8 cellular contexts compared by ENCODE assay signal in genomic region chr6:117791012-117791411, GRCh38.
"Had no signal": no experiment of that assay in that cellular context is flagged by ENCODE, and none has a peak within 500 bp of the region (broad histone marks: within the 10 kb centered on the region; RNA-seq: fewer than 3 reads in every experiment).

No MANE protein-coding gene starts in this region.

- H3K9ac ChIP-seq: KMS-11 had no signal

- H3K27ac ChIP-seq: HL-60, KMS-11 had no signal

- ATAC-seq: HepG2 had no signal

- H3K4me2 ChIP-seq: KMS-11 had no signal

- DNase-seq: IMR-90, Karpas-422, KBM-7, KG1 had no signal

- FAIRE-seq: HepG2, HTR-8/SVneo had no signal
